18 cellular contexts compared by ENCODE assay signal in the genomic region with DNA sequence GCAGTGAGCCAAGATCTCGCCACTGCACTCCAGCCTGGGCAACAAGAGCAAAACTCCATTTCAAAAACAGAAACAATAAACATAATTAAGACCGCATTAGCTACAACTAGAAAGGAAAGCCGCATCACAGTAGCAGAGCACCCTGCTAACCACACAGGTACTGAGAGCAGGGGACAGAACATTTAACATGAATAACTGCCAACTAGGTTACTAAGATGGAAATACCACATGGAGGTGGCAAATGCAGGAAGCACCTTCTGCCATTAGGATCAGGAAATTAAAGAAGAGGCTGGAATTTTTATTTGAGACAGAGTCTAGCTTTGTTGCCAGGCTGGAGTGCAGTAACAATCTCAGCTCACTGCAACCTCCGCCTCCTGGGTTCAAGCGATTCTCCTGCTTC. TPM values are rescaled to one million over a fixed set of nuclear protein-coding genes. Genes with fewer than 3 reads are reported as not detected.
DNase-seq lines count a peak whose midpoint lies in the region; ATAC-seq and TF ChIP-seq lines count a peak whose summit lies in the region.
"Had no signal": no experiment of that assay in that cellular context is flagged by ENCODE, and none has a peak within 500 bp of the region (broad histone marks: within the 10 kb centered on the region; RNA-seq: fewer than 3 reads in every experiment).

No MANE protein-coding gene starts in this region.

- DNase-seq in GM23248 (no peak), NT2/D1 (ENCODE audit: low read depth, low spot score) (no peak), dermis blood vessel endothelial cell (peak; percentile 39), osteoblast (ENCODE audit: insufficient read length, low spot score, missing footprints) (no peak), NCI-H82 treated with DMSO at 0.1 percent for 48 hours (lab: John Stamatoyannopoulos, UW; ENCODE audit: unreplicated experiment) (no peak), SW 1271 (lab: John Stamatoyannopoulos, UW) (no peak)
- DNase-seq in activated CD8-positive, alpha-beta T cell treated with anti-CD3 and anti-CD28 coated beads, Interleukin-2, amount 10 ng/mL, durations not matched to agents 7 days and 5 days = no peak
- DNase-seq: activated CD4-positive, alpha-beta T cell treated with anti-CD3 and anti-CD28 coated beads, Interleukin-2, amount 50 U/mL, for 48 hours; activated naive CD4-positive, alpha-beta T cell treated with Interleukin-2 at 50 U/mL for 16 hours; activated T-cell treated with anti-CD3 and anti-CD28 coated beads, Interleukin-2, amount 50 U/mL, for 1 hour; cerebellar nuclear complex; naive B cell; stimulated activated naive CD8-positive, alpha-beta T cell treated with anti-CD3 and anti-CD28 coated beads, Interleukin-15, amount 100 ng/mL, for 72 hours; T-helper 17 cell; upper lobe of left lung; WERI-Rb-1 had no signal

- H3K9me3 Mint-ChIP-seq in activated CD8-positive, alpha-beta T cell treated with anti-CD3 and anti-CD28 coated beads, Interleukin-2, amount 10 ng/mL, durations not matched to agents 7 days and 5 days (ENCODE audit: insufficient read depth) = no peaks in the 10 kb centered on the region
- H3K9me3 Mint-ChIP-seq: memory B cell; naive B cell; stimulated activated naive CD8-positive, alpha-beta T cell treated with anti-CD3 and anti-CD28 coated beads, Interleukin-15, amount 100 ng/mL, for 72 hours had no signal

- H3K27me3 Mint-ChIP-seq in activated CD8-positive, alpha-beta T cell treated with anti-CD3 and anti-CD28 coated beads, Interleukin-2, amount 10 ng/mL, durations not matched to agents 7 days and 5 days (ENCODE audit: low read depth) = peaks cover 4% of the 10 kb centered on the region
- H3K27me3 Mint-ChIP-seq: memory B cell; stimulated activated naive CD8-positive, alpha-beta T cell treated with anti-CD3 and anti-CD28 coated beads, Interleukin-15, amount 100 ng/mL, for 72 hours had no signal

- H3K9me3 ChIP-seq in GM23248 (ENCODE audit: low read depth) = no peaks in the 10 kb centered on the region
- no peaks in the 10 kb centered on the region for H3K9me3 ChIP-seq in NT2/D1 (ENCODE audit: insufficient read depth, low read length)
- H3K9me3 ChIP-seq in osteoblast (ENCODE audit: low read depth, low read length) = no peaks in the 10 kb centered on the region
- H3K9me3 ChIP-seq: upper lobe of left lung had no signal

- in situ Hi-C loops in GM23248 (cut with MboI) = no loop called here

- no peak overlapping the region for H2AFZ ChIP-seq in GM23248
- no peak overlapping the region for H2AFZ ChIP-seq in osteoblast (ENCODE audit: low read length)

- no peak for ATAC-seq in activated CD8-positive, alpha-beta T cell treated with anti-CD3 and anti-CD28 coated beads, Interleukin-2, amount 10 ng/mL, durations not matched to agents 7 days and 5 days
- ATAC-seq in HG02840 (IDR thresholded peaks at IDR 0.05; ENCODE audit: low FRiP score, unreplicated experiment) = no peak
- ATAC-seq: stimulated activated naive CD8-positive, alpha-beta T cell treated with anti-CD3 and anti-CD28 coated beads, Interleukin-15, amount 100 ng/mL, for 72 hours; T-helper 17 cell had no signal

- POLR2A ChIA-PET in activated CD8-positive, alpha-beta T cell treated with anti-CD3 and anti-CD28 coated beads, Interleukin-2, amount 10 ng/mL, durations not matched to agents 7 days and 5 days (lab: Charles Lee) = no interaction called here

- no peak overlapping the region for H3K27ac Mint-ChIP-seq in activated CD8-positive, alpha-beta T cell treated with anti-CD3 and anti-CD28 coated beads, Interleukin-2, amount 10 ng/mL, durations not matched to agents 7 days and 5 days
- H3K27ac Mint-ChIP-seq: memory B cell, T-helper 17 cell had no signal

- no peaks in the 10 kb centered on the region for H3K27me3 ChIP-seq in GM23248 (replicated peaks; ENCODE audit: insufficient read depth)
- no peaks in the 10 kb centered on the region for H3K27me3 ChIP-seq in NT2/D1 (ENCODE audit: insufficient read depth, insufficient read length)
- no peaks in the 10 kb centered on the region for H3K27me3 ChIP-seq in osteoblast (ENCODE audit: insufficient read depth, low read length)
- H3K27me3 ChIP-seq: upper lobe of left lung had no signal

- peaks cover 7% of the 10 kb centered on the region; the same call in 1 of the 2 replicates for H3F3A ChIP-seq in GM23248 (ENCODE audit: insufficient read depth)

- H3K4me2 ChIP-seq in GM23248 (ENCODE audit: unreplicated experiment) (peak overlapping the region; percentile 74), osteoblast (ENCODE audit: insufficient read depth, low read length) (peak overlapping the region; percentile 62)

- H3K36me3 ChIP-seq in GM23248 (ENCODE audit: low read depth) (no peaks in the 10 kb centered on the region), NT2/D1 (ENCODE audit: insufficient read depth, insufficient read length, low read length) (peaks cover 11% of the 10 kb centered on the region), osteoblast (ENCODE audit: insufficient read depth, low read length) (peaks cover 8% of the 10 kb centered on the region)

- no peaks in the 10 kb centered on the region for H3K36me3 Mint-ChIP-seq in activated CD8-positive, alpha-beta T cell treated with anti-CD3 and anti-CD28 coated beads, Interleukin-2, amount 10 ng/mL, durations not matched to agents 7 days and 5 days (ENCODE audit: low read depth)
- H3K36me3 Mint-ChIP-seq: naive B cell had no signal

- no peaks in the 10 kb centered on the region for H3K9me2 ChIP-seq in GM23248 (ENCODE audit: insufficient read depth)

- H4K20me1 ChIP-seq in GM23248 (ENCODE audit: insufficient read depth) (peaks cover 7% of the 10 kb centered on the region; the same call in 1 of the 2 replicates), osteoblast (ENCODE audit: insufficient read depth, low read length) (peaks cover 58% of the 10 kb centered on the region)

- 82% methylated on average over 5 of the region's 5 CpGs for WGBS in GM23248 (ENCODE audit: low coverage in 1 of 2, low lambda C conversion rate in 2 of 2, missing lambda C conversion rate in 2 of 2), 2 experiments

- no peak overlapping the region for H3K4me3 Mint-ChIP-seq in activated CD8-positive, alpha-beta T cell treated with anti-CD3 and anti-CD28 coated beads, Interleukin-2, amount 10 ng/mL, durations not matched to agents 7 days and 5 days
- H3K4me3 Mint-ChIP-seq: memory B cell, T-helper 17 cell had no signal

- H3K79me2 ChIP-seq in GM23248 (ENCODE audit: insufficient read depth) (peaks cover 100% of the 10 kb centered on the region), osteoblast (ENCODE audit: insufficient read depth, low read length) (peaks cover 97% of the 10 kb centered on the region)

- no peak for TF ChIP-seq CTCF in osteoblast (IDR thresholded peaks at IDR 0.05; ENCODE audit: extremely low read depth, low read depth, low read length)

- H3K4me3 ChIP-seq in GM23248 (peak overlapping the region; percentile 58), NT2/D1 (ENCODE audit: insufficient read length, low read depth) (no peak overlapping the region), osteoblast (ENCODE audit: insufficient read depth, low read length) (no peak overlapping the region)
- H3K4me3 ChIP-seq: upper lobe of left lung had no signal

- H3K27ac ChIP-seq in GM23248 (peak overlapping the region; percentile 78), osteoblast (ENCODE audit: low read depth, low read length) (no peak overlapping the region)
- H3K27ac ChIP-seq: WERI-Rb-1 had no signal

- H3K4me1 ChIP-seq in GM23248 (ENCODE audit: insufficient read depth) (peaks cover 20% of the 10 kb centered on the region), NT2/D1 (ENCODE audit: insufficient read depth, insufficient read length) (peaks cover 8% of the 10 kb centered on the region), osteoblast (ENCODE audit: insufficient read depth, low read length) (peaks cover 22% of the 10 kb centered on the region)

- CTCF ChIA-PET in activated CD8-positive, alpha-beta T cell treated with anti-CD3 and anti-CD28 coated beads, Interleukin-2, amount 10 ng/mL, durations not matched to agents 7 days and 5 days (lab: Charles Lee) = no interaction called here

- H3K4me1 Mint-ChIP-seq in activated CD8-positive, alpha-beta T cell treated with anti-CD3 and anti-CD28 coated beads, Interleukin-2, amount 10 ng/mL, durations not matched to agents 7 days and 5 days (ENCODE audit: low read depth) = peaks cover 6% of the 10 kb centered on the region

- H3K9ac ChIP-seq in GM23248 = peak overlapping the region; percentile 67
- peak overlapping the region; percentile 17 for H3K9ac ChIP-seq in NT2/D1 (ENCODE audit: insufficient read length, low read depth)

RNA-seq across cellular contexts. Expression of gene CDC42BPB, which starts 41.9 kb away (rescaled TPM):
- total RNA-seq in GM23248 (2014; rRNA removed; shearing (Covaris generic)) = 94.5 and 106 TPM in 2 replicates
- 10.3 and 13.0 TPM in 2 replicates for polyA plus RNA-seq in GM23248 (2016; fragmentation: Nextera tagmentation; extraction: Ambion mirVana)
- 118 and 175 TPM in 2 replicates for total RNA-seq in dermis blood vessel endothelial cell
- total RNA-seq in osteoblast = 99.9 and 118 TPM in 2 replicates
- under 1 TPM; 0.13 to 0.16 TPM for total RNA-seq in activated CD8-positive, alpha-beta T cell treated with anti-CD3 and anti-CD28 coated beads, Interleukin-2, amount 10 ng/mL, durations not matched to agents 7 days and 5 days

Comparison
In these comparisons a context has a peak if more than half of its experiments do, and no peak if none do; other contexts are left out.
1. RNA of gene CDC42BPB, which starts 41.9 kb away (total RNA-seq): 99.9 to 118 TPM in osteoblast, 118 to 175 TPM in dermis blood vessel endothelial cell and 94.5 to 106 TPM in GM23248; 0.13 to 0.16 TPM in activated CD8-positive, alpha-beta T cell treated with anti-CD3 and anti-CD28 coated beads, Interleukin-2, amount 10 ng/mL, durations not matched to agents 7 days and 5 days; every median in the first group is over 10 times any median in the second.